ENCODE assay signal across 18 cellular contexts in the genomic region with DNA sequence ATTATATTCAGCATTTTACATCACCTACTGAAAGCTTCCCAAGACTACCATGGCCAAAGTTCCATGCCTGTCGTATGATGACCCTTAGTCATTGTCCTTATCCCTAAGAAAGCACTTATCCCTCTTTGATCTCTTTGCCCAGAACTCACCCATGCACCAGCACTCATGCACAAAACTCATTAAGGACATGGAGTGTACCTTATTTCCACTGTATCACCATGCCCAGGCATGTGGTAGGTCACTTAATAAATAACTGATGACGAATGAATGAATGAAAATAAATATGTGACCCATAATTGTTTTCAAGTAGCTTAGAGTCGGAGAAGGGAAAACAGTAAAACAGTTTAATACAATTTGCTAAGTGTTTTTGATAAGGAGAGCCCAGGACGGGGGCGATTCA.
DNase-seq lines count a peak whose midpoint lies in the region; ATAC-seq and TF ChIP-seq lines count a peak whose summit lies in the region.
"Had no signal": no experiment of that assay in that cellular context is flagged by ENCODE, and none has a peak within 500 bp of the region (broad histone marks: within the 10 kb centered on the region; RNA-seq: fewer than 3 reads in every experiment).

No MANE protein-coding gene starts in this region.

- DNase-seq in NCI-H510A treated with DMSO at 0.1 percent for 48 hours (lab: John Stamatoyannopoulos, UW) (peak; percentile 61), NCI-H510A (lab: John Stamatoyannopoulos, UW) (no peak), DMS53 treated with DMSO at 0.1 percent for 48 hours (lab: John Stamatoyannopoulos, UW; ENCODE audit: unreplicated experiment) (peak; percentile 15), left lung (no peak), GM13977 (ENCODE audit: low spot score) (no peak), amniotic stem cell (lab: John Stamatoyannopoulos, UW) (no peak)
- no peak for DNase-seq in stimulated activated CD4-positive, alpha-beta T cell treated with anti-CD3 and anti-CD28 coated beads, Interleukin-4, amount 100 ng/mL, for 1 hour
- DNase-seq: AML-193; CD4-positive, alpha-beta memory T cell; DMS 273 treated with DMSO at 0.1 percent for 48 hours; DMS79; GDM1; HCEC 1CT had no signal

- intact Hi-C loops in left lung (cut with DNase I) = no loop called here

- no peaks in the 10 kb centered on the region for H3K9me3 ChIP-seq in left lung
- H3K9me3 ChIP-seq: A549 had no signal

- H3K36me3 ChIP-seq in left lung = no peaks in the 10 kb centered on the region

- TF ChIP-seq CTCF in left lung (IDR thresholded peaks at IDR 0.05) (no peak), GM13977 (IDR thresholded peaks at IDR 0.05; ENCODE audit: extremely low read depth, insufficient read depth, missing control alignments) (no peak)

- no peak overlapping the region for H3K27ac ChIP-seq in left lung
- H3K27ac ChIP-seq: 22Rv1, A549, C4-2B, HL-60 had no signal

- ATAC-seq in left lung = peak; percentile 18
- ATAC-seq: A549, GM23338 had no signal

- in situ Hi-C loops in GM13977 (cut with MboI; ENCODE audit: low pct_unique_long_range_greater_than_20kb, low sequenced_read_pairs, unreplicated experiment) = no loop called here

- H3K4me3 ChIP-seq in left lung = no peak overlapping the region
- H3K4me3 ChIP-seq: A549, GM23338 had no signal

- H3K27me3 ChIP-seq in left lung = no peaks in the 10 kb centered on the region

- no peaks in the 10 kb centered on the region for H3K4me1 ChIP-seq in left lung
- H3K4me1 ChIP-seq: A549 had no signal

Comparison
In these comparisons a context has a peak if more than half of its experiments do, and no peak if none do; other contexts are left out.
1. DNase-seq: peak in NCI-H510A treated with DMSO at 0.1 percent for 48 hours (single experiment) and DMS53 treated with DMSO at 0.1 percent for 48 hours (single experiment); none in NCI-H510A (single experiment), left lung (0 of 2), GM13977 (single experiment), amniotic stem cell (single experiment) and stimulated activated CD4-positive, alpha-beta T cell treated with anti-CD3 and anti-CD28 coated beads, Interleukin-4, amount 100 ng/mL, for 1 hour (single experiment).